1 cellular context compared by ENCODE assay signal in the genomic region with DNA sequence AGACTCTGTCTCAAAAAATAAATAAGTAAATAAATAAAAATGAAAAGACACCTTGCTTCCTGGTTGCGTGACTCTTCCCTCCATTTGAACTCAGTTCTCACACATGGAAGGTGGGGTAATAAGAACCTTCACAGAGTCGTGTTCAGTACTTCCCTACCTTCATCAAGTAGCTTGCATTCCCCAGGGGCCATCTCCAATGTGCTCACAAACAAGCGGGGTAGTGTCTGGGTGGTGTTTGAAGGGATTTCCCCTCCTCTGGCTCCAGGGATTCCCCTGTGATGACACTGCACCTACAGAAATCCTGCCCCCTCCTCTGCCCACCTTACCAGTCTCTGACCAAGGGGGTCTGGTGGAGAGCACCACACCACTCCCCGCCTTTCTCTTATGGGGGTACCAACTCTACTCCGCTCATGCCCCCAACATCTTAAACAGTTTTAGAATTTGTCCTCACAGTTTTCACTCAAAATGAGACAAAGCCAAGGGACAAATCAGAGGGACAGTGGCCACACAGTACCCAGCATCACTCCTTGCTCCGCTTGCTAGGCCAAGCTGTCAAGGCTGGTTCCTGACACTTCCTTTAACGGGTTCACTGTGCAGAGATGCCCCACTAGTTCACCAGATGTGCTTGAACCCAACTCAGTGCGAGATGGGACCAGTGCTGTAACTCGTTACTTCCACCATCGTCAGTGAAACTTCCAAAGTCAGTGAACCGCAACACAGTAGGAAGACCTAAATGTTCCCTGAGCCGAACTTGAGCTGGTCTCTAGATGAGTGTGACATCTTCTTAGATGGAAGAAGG.
TF ChIP-seq lines count a peak whose summit lies in the region.

No MANE protein-coding gene starts in this region.

TF ChIP-seq in IMR-90, 13 proteins besides CTCF, POLR2A, EP300 and RAD21:
- TF ChIP-seq SMC3 (IDR thresholded peaks at IDR 0.05; ENCODE audit: low read depth, low read length) (no peak), NFE2L2 (IDR thresholded peaks at IDR 0.05; ENCODE audit: low read depth, low read length) (no peak), CHD1 (IDR thresholded peaks at IDR 0.05; ENCODE audit: low read depth, low read length) (no peak), MAZ (IDR thresholded peaks at IDR 0.05; ENCODE audit: borderline replicate concordance, low read depth, low read length) (no peak), MXI1 (IDR thresholded peaks at IDR 0.05; ENCODE audit: borderline replicate concordance, low read depth, low read length) (no peak), CEBPB (IDR thresholded peaks at IDR 0.05; ENCODE audit: low read depth, low read length) (no peak), RFX5 (IDR thresholded peaks at IDR 0.05; ENCODE audit: low read depth, low read length) (no peak), RCOR1 (IDR thresholded peaks at IDR 0.05; ENCODE audit: insufficient replicate concordance, low read length) (no peak), MAFK (IDR thresholded peaks at IDR 0.05; ENCODE audit: low read depth, low read length) (no peak), BHLHE40 (IDR thresholded peaks at IDR 0.05; ENCODE audit: low read depth, low read length) (no peak), FOS (IDR thresholded peaks at IDR 0.05; ENCODE audit: low read depth, low read length) (no peak)
- TF ChIP-seq, protein P1, sequence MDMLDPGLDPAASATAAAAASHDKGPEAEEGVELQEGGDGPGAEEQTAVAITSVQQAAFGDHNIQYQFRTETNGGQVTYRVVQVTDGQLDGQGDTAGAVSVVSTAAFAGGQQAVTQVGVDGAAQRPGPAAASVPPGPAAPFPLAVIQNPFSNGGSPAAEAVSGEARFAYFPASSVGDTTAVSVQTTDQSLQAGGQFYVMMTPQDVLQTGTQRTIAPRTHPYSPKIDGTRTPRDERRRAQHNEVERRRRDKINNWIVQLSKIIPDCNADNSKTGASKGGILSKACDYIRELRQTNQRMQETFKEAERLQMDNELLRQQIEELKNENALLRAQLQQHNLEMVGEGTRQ (IDR thresholded peaks at IDR 0.05; ENCODE audit: low read depth, low read length), result no peak
- TF ChIP-seq, protein P2, sequence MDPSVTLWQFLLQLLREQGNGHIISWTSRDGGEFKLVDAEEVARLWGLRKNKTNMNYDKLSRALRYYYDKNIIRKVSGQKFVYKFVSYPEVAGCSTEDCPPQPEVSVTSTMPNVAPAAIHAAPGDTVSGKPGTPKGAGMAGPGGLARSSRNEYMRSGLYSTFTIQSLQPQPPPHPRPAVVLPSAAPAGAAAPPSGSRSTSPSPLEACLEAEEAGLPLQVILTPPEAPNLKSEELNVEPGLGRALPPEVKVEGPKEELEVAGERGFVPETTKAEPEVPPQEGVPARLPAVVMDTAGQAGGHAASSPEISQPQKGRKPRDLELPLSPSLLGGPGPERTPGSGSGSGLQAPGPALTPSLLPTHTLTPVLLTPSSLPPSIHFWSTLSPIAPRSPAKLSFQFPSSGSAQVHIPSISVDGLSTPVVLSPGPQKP (IDR thresholded peaks at IDR 0.05; ENCODE audit: borderline replicate concordance, low read depth, low read length), result no peak
